ENCODE assay signal across 11 cellular contexts in genomic region chr6:163048345-163048744, GRCh38.
"Had no signal": no experiment of that assay in that cellular context is flagged by ENCODE, and none has a peak within 500 bp of the region (broad histone marks: within the 10 kb centered on the region; RNA-seq: fewer than 3 reads in every experiment).

No MANE protein-coding gene starts in this region.

- H3K4me2 ChIP-seq: GM23338 had no signal

- H3K27ac Mint-ChIP-seq: GM23338, H9, HFFc6 had no signal

- DNase-seq: GM23248, GOT3, H7, H9, HCEC 1CT, HFFc6 had no signal

- H3K27ac ChIP-seq: GM23248 had no signal

- H3K4me3 ChIP-seq: GM23248, GM23338, HAP-1 had no signal

- ATAC-seq: GM23338, HCT116 had no signal

- H3K9ac ChIP-seq: GM23248 had no signal

- H3K9me3 ChIP-seq: HAP-1 had no signal

- H2AFZ ChIP-seq: GM23248, GM23338 had no signal

- H3K4me3 Mint-ChIP-seq: GM23338, H9, HFFc6 had no signal

- FAIRE-seq: H1, H54 had no signal

- H3K4me1 ChIP-seq: HAP-1 had no signal

- H3K4me1 Mint-ChIP-seq: GM23338, H9 had no signal

- H3K36me3 ChIP-seq: HAP-1 had no signal
